In genomic region chr18:35714539-35714938, GRCh38 we compare ENCODE assay signal across 3 cellular contexts.
TF ChIP-seq lines count a peak whose summit lies in the region.

No MANE protein-coding gene starts in this region.

TF ChIP-seq in IMR-90, 13 proteins besides CTCF, POLR2A, EP300 and RAD21:
- no peak for TF ChIP-seq CEBPB (IDR thresholded peaks at IDR 0.05; ENCODE audit: low read depth, low read length)
- TF ChIP-seq RCOR1 (IDR thresholded peaks at IDR 0.05; ENCODE audit: insufficient replicate concordance, low read length) = no peak
- peak; percentile 75 for TF ChIP-seq MAFK (IDR thresholded peaks at IDR 0.05; ENCODE audit: low read depth, low read length)
- no peak for TF ChIP-seq MXI1 (IDR thresholded peaks at IDR 0.05; ENCODE audit: borderline replicate concordance, low read depth, low read length)

TF ChIP-seq in K562, 482 proteins besides CTCF, POLR2A, EP300 and RAD21:
- no peak for TF ChIP-seq ZNF318 (IDR thresholded peaks at IDR 0.05; ENCODE audit: borderline replicate concordance in 1 of 2, low read depth in 1 of 2)
- no peak for TF ChIP-seq ETV1 (tag; conservative IDR thresholded peaks at IDR 0.05; ENCODE audit: low read depth)
- TF ChIP-seq TBL1XR1 (IDR thresholded peaks at IDR 0.05; ENCODE audit: low read length in 2 of 2) = no peak
- no peak for TF ChIP-seq ZNF584 (CRISPR knock-in tag; IDR thresholded peaks at IDR 0.05; ENCODE audit: low read depth)
- TF ChIP-seq MAFK (IDR thresholded peaks at IDR 0.05; ENCODE audit: low read length) = peak; percentile 38; the same call in 1 of the 2 replicates
- peak; percentile 32; the same call in 1 of the 2 replicates for TF ChIP-seq MAFF (IDR thresholded peaks at IDR 0.05; ENCODE audit: low read length)
- TF ChIP-seq ZNF76 (CRISPR knock-in tag; IDR thresholded peaks at IDR 0.05; ENCODE audit: borderline replicate concordance) = no peak
- peak; percentile 51; the same call in 1 of the 2 replicates for TF ChIP-seq ZNF316 (IDR thresholded peaks at IDR 0.05)
- TF ChIP-seq, protein P1, sequence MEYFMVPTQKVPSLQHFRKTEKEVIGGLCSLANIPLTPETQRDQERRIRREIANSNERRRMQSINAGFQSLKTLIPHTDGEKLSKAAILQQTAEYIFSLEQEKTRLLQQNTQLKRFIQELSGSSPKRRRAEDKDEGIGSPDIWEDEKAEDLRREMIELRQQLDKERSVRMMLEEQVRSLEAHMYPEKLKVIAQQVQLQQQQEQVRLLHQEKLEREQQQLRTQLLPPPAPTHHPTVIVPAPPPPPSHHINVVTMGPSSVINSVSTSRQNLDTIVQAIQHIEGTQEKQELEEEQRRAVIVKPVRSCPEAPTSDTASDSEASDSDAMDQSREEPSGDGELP (CRISPR knock-in tag; IDR thresholded peaks at IDR 0.05; ENCODE audit: borderline replicate concordance) = no peak
- no peak for TF ChIP-seq SLC30A9 (CRISPR knock-in tag; IDR thresholded peaks at IDR 0.05)

TF ChIP-seq in endothelial cell of umbilical vein, 7 proteins besides CTCF, POLR2A, EP300 and RAD21:
- TF ChIP-seq MYC (IDR thresholded peaks at IDR 0.05; ENCODE audit: low read depth, low read length) = no peak
- TF ChIP-seq MAX (IDR thresholded peaks at IDR 0.05; ENCODE audit: insufficient read depth, insufficient read length) = no peak
- no peak for TF ChIP-seq POLR2AphosphoS5 (IDR thresholded peaks at IDR 0.05; ENCODE audit: insufficient read depth, low read depth, low read length)
- TF ChIP-seq EZH2 (IDR thresholded peaks at IDR 0.05; ENCODE audit: borderline replicate concordance, low read depth, low read length, severe bottlenecking) = no peak
- TF ChIP-seq GATA2 (IDR thresholded peaks at IDR 0.05; ENCODE audit: insufficient read depth, insufficient read length, low read depth, low read length) = no peak
- no peak for TF ChIP-seq FOS (IDR thresholded peaks at IDR 0.05; ENCODE audit: borderline replicate concordance, insufficient read depth, low read length)
- TF ChIP-seq JUN (IDR thresholded peaks at IDR 0.05; ENCODE audit: borderline replicate concordance, insufficient read depth, insufficient read length, low read depth) = no peak
